ENCODE assay signal across 8 cellular contexts in the genomic region with DNA sequence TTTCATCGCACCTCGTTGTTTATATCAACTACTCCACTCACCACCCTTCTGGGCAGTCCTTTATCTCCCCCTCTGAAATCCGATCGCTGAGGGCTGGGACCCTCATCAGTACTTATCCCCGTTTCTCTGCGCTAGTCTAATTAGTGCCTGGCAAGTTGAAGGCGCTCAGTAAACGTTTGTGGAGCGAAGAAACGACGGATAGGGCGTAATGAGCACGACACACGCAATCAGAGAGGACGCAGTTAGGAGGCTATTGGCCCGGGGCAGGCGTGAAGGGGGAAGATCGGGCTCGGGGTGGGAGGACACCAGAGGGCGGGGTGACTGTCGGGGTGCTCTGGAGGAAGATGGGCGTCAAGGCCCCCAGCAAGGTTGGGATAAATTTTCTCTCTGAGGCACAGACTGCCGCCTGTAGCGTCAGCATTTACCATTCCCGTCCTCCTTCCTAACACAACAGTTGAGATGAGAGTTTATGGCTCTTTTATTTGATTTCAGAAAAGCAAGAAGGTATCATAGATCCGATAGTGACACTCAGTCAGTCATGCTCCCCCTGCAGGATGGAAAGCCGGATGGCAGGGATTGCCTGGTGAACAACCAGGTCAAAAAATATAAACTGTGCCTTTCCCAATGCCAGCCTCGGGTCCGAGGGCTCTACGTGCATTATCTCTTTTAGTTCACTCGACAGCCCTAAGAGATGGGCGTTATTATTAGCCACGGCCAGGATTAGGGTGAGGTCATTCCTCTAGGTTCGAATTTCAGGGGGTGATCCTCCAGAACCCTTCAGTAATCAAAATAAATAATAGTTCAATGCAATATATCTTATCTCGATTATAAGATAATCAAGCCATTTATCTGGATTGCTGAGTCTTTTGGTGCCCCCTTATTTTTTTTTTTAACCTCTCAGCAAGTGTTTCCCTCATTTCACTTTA. TPM values are rescaled to one million over a fixed set of nuclear protein-coding genes. Genes with fewer than 3 reads are reported as not detected.
A peak's percentile ranks its signal among the peaks of the same experiment; 100 is the strongest.
DNase-seq lines count a peak whose midpoint lies in the region; ATAC-seq, FAIRE-seq and TF ChIP-seq lines count a peak whose summit lies in the region.

No MANE protein-coding gene starts in this region.

- H3K27ac ChIP-seq in keratinocyte (ENCODE audit: control insufficient read depth, insufficient read depth, low read length): peak overlapping the region; percentile 89

- H4K20me1 ChIP-seq in keratinocyte (ENCODE audit: control insufficient read depth, extremely low read depth, insufficient read depth, low read length): no peaks in the 10 kb centered on the region

- no peaks in the 10 kb centered on the region for H3K9me1 ChIP-seq in keratinocyte (ENCODE audit: control insufficient read depth, extremely low read depth, insufficient read depth, low read length)

- H3K4me2 ChIP-seq in keratinocyte (ENCODE audit: control insufficient read depth, extremely low read depth, insufficient read depth, low read depth, low read length): peak overlapping the region; percentile 84

- peak overlapping the region; percentile 98 for H2AFZ ChIP-seq in keratinocyte (ENCODE audit: control insufficient read depth, low read length)

- H3K9ac ChIP-seq in keratinocyte (ENCODE audit: control insufficient read depth, extremely low read depth, insufficient read depth, low read length): peak overlapping the region; percentile 85

- DNase-seq in Daoy (ENCODE audit: low read depth): peak; percentile 70
- peak; percentile 87 for DNase-seq in NCI-H2227 (lab: John Stamatoyannopoulos, UW; ENCODE audit: unreplicated experiment)
- DNase-seq in activated CD4-positive, CD25-positive, alpha-beta regulatory T cell (lab: John Stamatoyannopoulos, UW): peak; percentile 43 to 66 (median 56)
- peak; percentile 84 to 86 for DNase-seq in cardiac fibroblast (ENCODE audit: low read depth in 2 of 2)
- no peak for DNase-seq in keratinocyte (ENCODE audit: low read depth, low spot score)
- DNase-seq in stimulated activated CD4-positive, alpha-beta T cell treated with anti-CD3 and anti-CD28 coated beads, Interleukin-12 subunit alpha, Interleukin-12 subunit beta, amount 100 ng/mL, for 48 hours (ENCODE audit: low read depth in 2 of 3, low spot score in 1 of 3): peak; percentile 69 to 74 (median 71)

- dilution Hi-C loops in keratinocyte (cut with MboI; ENCODE audit: extremely low pct_ligation_motif_present, low sequenced_read_pairs): no loop called here

- FAIRE-seq in keratinocyte (lab: Jason Lieb, UNC): peak; percentile 48

- TF ChIP-seq CTCF in cardiac fibroblast (IDR thresholded peaks at IDR 0.05; ENCODE audit: low read depth, low read length) (peak; percentile 90), keratinocyte (optimal IDR thresholded peaks at IDR 0.05 in 1 of 3, IDR thresholded peaks at IDR 0.05 in 1 of 3, conservative IDR thresholded peaks at IDR 0.05 in 1 of 3; ENCODE audit: extremely low read depth in 1 of 3, insufficient read depth in 2 of 3, low read length in 3 of 3) (peak; percentile 85 to 96 (median 85))

- no peaks in the 10 kb centered on the region for H3K36me3 ChIP-seq in keratinocyte (ENCODE audit: control insufficient read depth in 2 of 2, extremely low read depth in 1 of 2, insufficient read depth in 2 of 2, low read length in 2 of 2)

- H3K4me3 ChIP-seq in cardiac fibroblast (replicated peaks in 1 of 2; ENCODE audit: low read depth in 2 of 2, low read length in 2 of 2): peak overlapping the region; percentile 58 to 65
- peak overlapping the region; percentile 47 to 75 (median 64) for H3K4me3 ChIP-seq in keratinocyte (ENCODE audit: control insufficient read depth in 2 of 3, extremely low read depth in 1 of 3, insufficient read depth in 2 of 3, low read depth in 1 of 3, low read length in 3 of 3)

- no peaks in the 10 kb centered on the region for H3K79me2 ChIP-seq in keratinocyte (ENCODE audit: control insufficient read depth, insufficient read depth, low read length)

- H3K27me3 ChIP-seq in keratinocyte (ENCODE audit: control insufficient read depth, extremely low read depth, insufficient read depth, low read length): no peaks in the 10 kb centered on the region

- H3K9me3 ChIP-seq in keratinocyte (ENCODE audit: control insufficient read depth, low read depth, low read length): no peaks in the 10 kb centered on the region

- H3K4me1 ChIP-seq in keratinocyte (ENCODE audit: control insufficient read depth, extremely low read depth, insufficient read depth, low read length): peaks cover 14% of the 10 kb centered on the region

- ATAC-seq in HG02885 (IDR thresholded peaks at IDR 0.05; ENCODE audit: poor library complexity, unreplicated experiment): peak; percentile 56
- ATAC-seq in GM18858 (IDR thresholded peaks at IDR 0.05; ENCODE audit: unreplicated experiment): no peak

RNA-seq across cellular contexts. Expression of a gene that starts 9.5 kb away (rescaled TPM):
- 7.0 and 12.8 TPM in 2 replicates for total RNA-seq in Daoy (2014; rRNA removed; shearing (Covaris generic))
- 36.5 to 49.1 TPM (median 43.1 TPM) in 3 replicates for polyA plus RNA-seq in keratinocyte
- polyA plus RNA-seq in keratinocyte (2011; ENCODE audit: low read depth): 9.5 TPM
- polyA plus RNA-seq in keratinocyte (2011; cell fraction: cytosol; rRNA removed): 28.9 and 46.0 TPM in 2 replicates
- polyA plus RNA-seq in keratinocyte (2011; cell fraction: nucleus; rRNA removed): 61.6 and 68.3 TPM in 2 replicates
- polyA plus RNA-seq in keratinocyte (2012; ENCODE audit: low replicate concordance): 40.7 and 45.9 TPM in 2 replicates
- polyA minus RNA-seq in keratinocyte: 21.7 to 43.7 TPM (median 36.6 TPM) in 3 replicates
- 32.8 TPM for polyA minus RNA-seq in keratinocyte (2011; cell fraction: cytosol; rRNA and poly(A)+ RNA removed)
- 26.6 and 27.1 TPM in 2 replicates for polyA minus RNA-seq in keratinocyte (2011; cell fraction: nucleus; rRNA and poly(A)+ RNA removed)
